ENCODE assay signal across 9 cellular contexts in the genomic region with DNA sequence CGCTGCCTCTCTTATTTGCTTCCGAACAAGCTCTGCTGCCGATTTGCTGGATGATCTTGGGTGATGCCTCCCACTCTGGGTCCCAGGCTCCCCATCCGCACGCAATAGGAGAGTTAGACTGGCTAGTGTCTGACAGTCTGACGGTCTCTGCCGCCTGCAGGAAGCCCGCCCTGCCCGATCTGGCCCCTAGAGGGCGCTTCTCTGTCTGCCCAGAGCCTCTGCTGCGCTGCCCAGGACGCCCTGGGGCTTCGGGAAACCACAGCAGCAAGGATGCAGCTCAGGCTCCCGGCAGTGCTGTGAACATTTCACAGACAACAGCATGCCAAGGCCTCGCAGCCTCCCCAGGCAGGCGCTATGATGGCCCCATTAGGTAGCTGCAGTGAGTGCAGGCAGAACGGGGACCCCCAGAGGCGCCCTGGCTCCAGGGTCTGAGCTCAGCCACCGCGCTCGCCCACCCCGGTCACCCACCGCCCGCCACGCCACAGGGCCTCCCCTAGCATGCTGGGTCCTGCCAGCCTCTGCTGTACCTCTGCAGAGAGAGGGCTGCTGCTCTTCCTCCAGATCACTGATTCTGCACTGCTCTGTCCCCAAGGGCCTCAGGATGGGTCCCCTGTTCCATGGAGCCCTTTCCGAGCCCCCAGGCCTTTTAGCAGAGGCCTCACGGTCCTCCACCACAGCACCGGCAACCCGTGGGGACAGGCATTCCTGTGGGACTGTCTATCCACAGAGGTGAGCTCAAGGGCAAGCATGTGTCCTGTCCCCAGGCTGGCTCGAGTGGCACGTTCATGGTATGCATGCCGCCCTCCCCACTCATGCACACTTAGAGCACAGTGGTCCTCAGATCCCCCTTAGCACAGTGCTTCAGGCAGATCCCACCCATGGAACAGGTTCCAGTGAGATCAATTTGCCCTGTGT. TPM values are rescaled to one million over a fixed set of nuclear protein-coding genes. Genes with fewer than 3 reads are reported as not detected.
A peak's percentile ranks its signal among the peaks of the same experiment; 100 is the strongest.
DNase-seq lines count a peak whose midpoint lies in the region; ATAC-seq, FAIRE-seq and TF ChIP-seq lines count a peak whose summit lies in the region.
"Had no signal": no experiment of that assay in that cellular context is flagged by ENCODE, and none has a peak within 500 bp of the region (broad histone marks: within the 10 kb centered on the region; RNA-seq: fewer than 3 reads in every experiment).

No MANE protein-coding gene starts in this region.

- no peaks in the 10 kb centered on the region for H3K27me3 ChIP-seq in KMS-11 (ENCODE audit: insufficient read depth, low read depth)
- no peaks in the 10 kb centered on the region for H3K27me3 ChIP-seq in SJCRH30

- H3K4me3 ChIP-seq in KMS-11 (IDR thresholded peaks at IDR 0.05; ENCODE audit: insufficient read depth, low read depth, low read length) (no peak overlapping the region), SJCRH30 (no peak overlapping the region), fibroblast of villous mesenchyme (ENCODE audit: low read depth, low read length) (no peak overlapping the region)

- no peaks in the 10 kb centered on the region for H3K9me3 ChIP-seq in SJCRH30 (replicated peaks)

- no peak overlapping the region for H3K27ac ChIP-seq in KMS-11
- no peak overlapping the region for H3K27ac ChIP-seq in SJCRH30

- peak; percentile 84 for TF ChIP-seq CTCF in D721Med (IDR thresholded peaks at IDR 0.05; ENCODE audit: insufficient read depth, missing control alignments)
- peak; percentile 86 for TF ChIP-seq CTCF in KMS-11 (conservative IDR thresholded peaks at IDR 0.05; ENCODE audit: low read depth, low read length)
- peak; percentile 92 for TF ChIP-seq CTCF in fibroblast of villous mesenchyme (IDR thresholded peaks at IDR 0.05; ENCODE audit: insufficient read depth, low read depth, low read length)

- FAIRE-seq in D721Med (lab: Jason Lieb, UNC): no peak
- FAIRE-seq: TTC549 had no signal

- no peak overlapping the region for H2AFZ ChIP-seq in KMS-11 (ENCODE audit: low read depth)

- H3K9ac ChIP-seq in KMS-11: no peak overlapping the region

- H3K36me3 ChIP-seq in KMS-11 (ENCODE audit: insufficient read depth) (no peaks in the 10 kb centered on the region), SJCRH30 (no peaks in the 10 kb centered on the region)

- DNase-seq in D721Med (ENCODE audit: insufficient read length, low spot score) (peak; percentile 73), SJCRH30 (peak; percentile 79 to 85), fibroblast of villous mesenchyme (ENCODE audit: low read depth) (peak; percentile 83), non-pigmented ciliary epithelial cell (ENCODE audit: low read depth) (peak; percentile 38), stromal cell of bone marrow (ENCODE audit: low read depth) (peak; percentile 45)
- DNase-seq in activated effector memory CD4-positive, alpha-beta T cell treated with Interleukin-2 at 50 U/mL for 16 hours: peak; percentile 64

- no peak for ATAC-seq in GM21360 (IDR thresholded peaks at IDR 0.05; ENCODE audit: unreplicated experiment)

- H3K4me1 ChIP-seq in KMS-11 (ENCODE audit: low read depth, poor library complexity, severe bottlenecking) (peaks cover 9% of the 10 kb centered on the region), SJCRH30 (no peaks in the 10 kb centered on the region; the same call in 1 of the 2 replicates)

- peak overlapping the region; percentile 29; the same call in 1 of the 2 replicates for H3K4me2 ChIP-seq in KMS-11

- no peaks in the 10 kb centered on the region for H4K20me1 ChIP-seq in KMS-11 (ENCODE audit: insufficient read depth)

- no peaks in the 10 kb centered on the region for H3K79me2 ChIP-seq in KMS-11 (ENCODE audit: insufficient read depth, low read depth)

RNA-seq across cellular contexts. Expression of gene BAIAP2L2, which starts 4.3 kb away (rescaled TPM):
- not detected in 2 replicates for total RNA-seq in SJCRH30 (2014; rRNA removed; shearing (Covaris generic))
- 2.3 and 3.0 TPM in 2 replicates for total RNA-seq in fibroblast of villous mesenchyme

RNA-seq across cellular contexts. Expression of gene SLC16A8, which starts 30.8 kb away (rescaled TPM):
- 1.1 and 1.4 TPM in 2 replicates for total RNA-seq in SJCRH30 (2014; rRNA removed; shearing (Covaris generic))
- under 0.01 TPM in 1 of 2 replicates, not detected in the other for total RNA-seq in fibroblast of villous mesenchyme

RNA-seq across cellular contexts. Expression of gene PICK1, which starts 57.5 kb away (rescaled TPM):
- 0.45 and 1.2 TPM in 2 replicates for total RNA-seq in SJCRH30 (2014; rRNA removed; shearing (Covaris generic))
- total RNA-seq in fibroblast of villous mesenchyme: 14.2 TPM in 2 replicates
